Comparison of ENCODE assay signal across 8 cellular contexts in genomic region chr6:159789377-159790148, GRCh38. TPM values are rescaled to one million over a fixed set of nuclear protein-coding genes. Genes with fewer than 3 reads are reported as not detected.
A peak's percentile ranks its signal among the peaks of the same experiment; 100 is the strongest.
DNase-seq lines count a peak whose midpoint lies in the region; ATAC-seq and TF ChIP-seq lines count a peak whose summit lies in the region.

Gene TCP1, minus strand, starts transcription at chr6:159789602. Its CDS starts 134 bp downstream, at chr6:159789468.

- H3K79me2 ChIP-seq in SU-DHL-6 (ENCODE audit: insufficient read depth, low read length), result peaks cover 87% of the 10 kb centered on the region
- H3K79me2 ChIP-seq in osteoblast (ENCODE audit: insufficient read depth, low read length), result peaks cover 82% of the 10 kb centered on the region

- peaks cover 10% of the 10 kb centered on the region; the same call in 1 of the 2 replicates for H3F3A ChIP-seq in SU-DHL-6 (ENCODE audit: insufficient read depth)

- no peaks in the 10 kb centered on the region for H3K9me2 ChIP-seq in SU-DHL-6 (replicated peaks; ENCODE audit: insufficient read depth, low read length)

- H3K9ac ChIP-seq in SU-DHL-6 (ENCODE audit: low read length), result peak within 1 kb of the TSS; percentile 96

- peak; percentile 93 for TF ChIP-seq POLR2A in GM10847 (IDR thresholded peaks at IDR 0.05; ENCODE audit: extremely low read depth, insufficient read length)

- H3K27me3 ChIP-seq in SU-DHL-6 (ENCODE audit: low read length) (no peaks in the 10 kb centered on the region), osteoblast (ENCODE audit: insufficient read depth, low read length) (no peaks in the 10 kb centered on the region), thoracic aorta (replicated peaks; ENCODE audit: insufficient read depth) (no peaks in the 10 kb centered on the region)

- POLR2A ChIA-PET in activated naive CD8-positive, alpha-beta T cell treated with anti-CD3 and anti-CD28 coated beads, Interleukin-2, amount 10 ng/mL, durations not matched to agents 7 days and 5 days (lab: Charles Lee), result interaction anchor here (0.8 to 5.8 kb wide), 27 partner anchors 8 to 746 kb away, joined by 3 to 89 read pairs (median 4); partner anchors contain the start of genes ACAT2, SOD2 and WTAP

- no peaks in the 10 kb centered on the region for H3K27me3 Mint-ChIP-seq in activated naive CD8-positive, alpha-beta T cell treated with anti-CD3 and anti-CD28 coated beads, Interleukin-2, amount 10 ng/mL, durations not matched to agents 7 days and 5 days
- peaks cover 12% of the 10 kb centered on the region for H3K27me3 Mint-ChIP-seq in glutamatergic neuron (ENCODE audit: unreplicated experiment)

- H3K4me3 Mint-ChIP-seq in activated naive CD8-positive, alpha-beta T cell treated with anti-CD3 and anti-CD28 coated beads, Interleukin-2, amount 10 ng/mL, durations not matched to agents 7 days and 5 days, result peak within 1 kb of the TSS; percentile 88
- H3K4me3 Mint-ChIP-seq in glutamatergic neuron (ENCODE audit: unreplicated experiment), result peak within 1 kb of the TSS; percentile 90

- H3K4me2 ChIP-seq in SU-DHL-6 (ENCODE audit: low read depth, low read length, poor library complexity, severe bottlenecking), result peak within 1 kb of the TSS; percentile 88
- H3K4me2 ChIP-seq in osteoblast (ENCODE audit: insufficient read depth, low read length), result peak within 1 kb of the TSS; percentile 99

- TF ChIP-seq CTCF in SU-DHL-6 (IDR thresholded peaks at IDR 0.05; ENCODE audit: insufficient read depth, low read length, poor library complexity, severe bottlenecking) (no peak), glutamatergic neuron (IDR thresholded peaks at IDR 0.05; ENCODE audit: partially characterized antibody, unreplicated experiment) (no peak), osteoblast (IDR thresholded peaks at IDR 0.05; ENCODE audit: extremely low read depth, low read depth, low read length) (no peak), thoracic aorta (IDR thresholded peaks at IDR 0.05) (no peak)

- peak within 1 kb of the TSS; percentile 85 for H3K27ac ChIP-seq in SU-DHL-6 (ENCODE audit: low read depth, low read length)
- H3K27ac ChIP-seq in osteoblast (ENCODE audit: low read depth, low read length), result peak within 1 kb of the TSS; percentile 82
- H3K27ac ChIP-seq in thoracic aorta, result peak within 1 kb of the TSS; percentile 89 to 91

- H3K36me3 ChIP-seq in SU-DHL-6 (ENCODE audit: low read length) (peaks cover 46% of the 10 kb centered on the region), osteoblast (ENCODE audit: insufficient read depth, low read length) (peaks cover 47% of the 10 kb centered on the region), thoracic aorta (peaks cover 9% of the 10 kb centered on the region)

- H3K36me3 Mint-ChIP-seq in activated naive CD8-positive, alpha-beta T cell treated with anti-CD3 and anti-CD28 coated beads, Interleukin-2, amount 10 ng/mL, durations not matched to agents 7 days and 5 days, result peaks cover 38% of the 10 kb centered on the region
- no peaks in the 10 kb centered on the region for H3K36me3 Mint-ChIP-seq in glutamatergic neuron (ENCODE audit: unreplicated experiment)

- H2AFZ ChIP-seq in SU-DHL-6 (ENCODE audit: low read depth, low read length, severe bottlenecking) (peak within 1 kb of the TSS; percentile 46), osteoblast (ENCODE audit: low read length) (peak within 1 kb of the TSS; percentile 89)

- H3K4me3 ChIP-seq in SU-DHL-6 (ENCODE audit: insufficient read depth, low read length, poor library complexity, severe bottlenecking), result peak within 1 kb of the TSS; percentile 82
- H3K4me3 ChIP-seq in osteoblast (ENCODE audit: insufficient read depth, low read length), result peak within 1 kb of the TSS; percentile 82
- H3K4me3 ChIP-seq in thoracic aorta, result peak within 1 kb of the TSS; percentile 93

- H3K4me1 ChIP-seq in osteoblast (ENCODE audit: insufficient read depth, low read length) (peaks cover 26% of the 10 kb centered on the region), thoracic aorta (ENCODE audit: control insufficient read depth in 1 of 2, low read depth in 2 of 2) (peaks cover 24 to 43% of the 10 kb centered on the region in 2 donors)

- ATAC-seq in HG02678 (IDR thresholded peaks at IDR 0.05; ENCODE audit: unreplicated experiment) (peak; percentile 76), thoracic aorta (ENCODE audit: insufficient number of reproducible peaks, low FRiP score, low read depth) (peak; percentile 98)
- peak; percentile 80 for ATAC-seq in activated naive CD8-positive, alpha-beta T cell treated with anti-CD3 and anti-CD28 coated beads, Interleukin-2, amount 10 ng/mL, durations not matched to agents 7 days and 5 days (ENCODE audit: low read depth)

- peak within 1 kb of the TSS; percentile 91 for H3K27ac Mint-ChIP-seq in activated naive CD8-positive, alpha-beta T cell treated with anti-CD3 and anti-CD28 coated beads, Interleukin-2, amount 10 ng/mL, durations not matched to agents 7 days and 5 days
- peak within 1 kb of the TSS; percentile 80 for H3K27ac Mint-ChIP-seq in glutamatergic neuron (ENCODE audit: unreplicated experiment)

- DNase-seq in NCI-H128 (lab: John Stamatoyannopoulos, UW; ENCODE audit: unreplicated experiment), result peak; percentile 99
- peak; percentile 94 for DNase-seq in activated naive CD8-positive, alpha-beta T cell treated with anti-CD3 and anti-CD28 coated beads, Interleukin-2, amount 10 ng/mL, durations not matched to agents 7 days and 5 days
- peak; percentile 99 for DNase-seq in glutamatergic neuron
- DNase-seq in osteoblast (ENCODE audit: insufficient read length, low spot score, missing footprints), result peak; percentile 98
- DNase-seq in thoracic aorta (ENCODE audit: low spot score), result peak; percentile 99

- no peaks in the 10 kb centered on the region for H3K9me3 Mint-ChIP-seq in activated naive CD8-positive, alpha-beta T cell treated with anti-CD3 and anti-CD28 coated beads, Interleukin-2, amount 10 ng/mL, durations not matched to agents 7 days and 5 days
- H3K9me3 Mint-ChIP-seq in glutamatergic neuron (ENCODE audit: unreplicated experiment), result peaks cover 16% of the 10 kb centered on the region

- peaks cover 28% of the 10 kb centered on the region; the same call in 1 of the 2 replicates for H4K20me1 ChIP-seq in SU-DHL-6 (ENCODE audit: low read depth, low read length)
- H4K20me1 ChIP-seq in osteoblast (ENCODE audit: insufficient read depth, low read length), result peaks cover 21% of the 10 kb centered on the region

- peaks cover 47% of the 10 kb centered on the region for H3K4me1 Mint-ChIP-seq in activated naive CD8-positive, alpha-beta T cell treated with anti-CD3 and anti-CD28 coated beads, Interleukin-2, amount 10 ng/mL, durations not matched to agents 7 days and 5 days
- peaks cover 32% of the 10 kb centered on the region for H3K4me1 Mint-ChIP-seq in glutamatergic neuron (ENCODE audit: low read depth, unreplicated experiment)

- H3K9me3 ChIP-seq in SU-DHL-6 (ENCODE audit: insufficient read depth, low read length) (no peaks in the 10 kb centered on the region), osteoblast (ENCODE audit: low read depth, low read length) (no peaks in the 10 kb centered on the region), thoracic aorta (no peaks in the 10 kb centered on the region)

RNA-seq across cellular contexts. Expression of gene TCP1, which starts in this region (rescaled TPM):
- total RNA-seq in activated naive CD8-positive, alpha-beta T cell treated with anti-CD3 and anti-CD28 coated beads, Interleukin-2, amount 10 ng/mL, durations not matched to agents 7 days and 5 days, result 100 to 1,000 TPM; 181 to 197 TPM
- 254 TPM for total RNA-seq in glutamatergic neuron (ENCODE audit: unreplicated experiment)
- 170 and 174 TPM in 2 replicates for total RNA-seq in osteoblast
- 100 to 1,000 TPM; 112 to 138 TPM for total RNA-seq in thoracic aorta

Comparison
In these comparisons a context has a peak if more than half of its experiments do, and no peak if none do; other contexts are left out.
1. Peak in every context shown above with its lines: DNase-seq, ATAC-seq, H3K4me3 ChIP-seq and H3K27ac ChIP-seq.